ENCODE assay signal across 1 cellular context in genomic region chr2:1234731-1235308, GRCh38.
TF ChIP-seq lines count a peak whose summit lies in the region.

No MANE protein-coding gene starts in this region.

TF ChIP-seq in IMR-90, 13 proteins besides CTCF, POLR2A, EP300 and RAD21 (continued from another document):
- TF ChIP-seq ELK1 (IDR thresholded peaks at IDR 0.05; ENCODE audit: borderline replicate concordance, low read depth, low read length) (no peak), CEBPB (IDR thresholded peaks at IDR 0.05; ENCODE audit: low read depth, low read length) (no peak), BHLHE40 (IDR thresholded peaks at IDR 0.05; ENCODE audit: low read depth, low read length) (no peak)
TF ChIP-seq in IMR-90: peak in this region for 0.
